Comparison of ENCODE assay signal across 35 cellular contexts in genomic region chr6:50995036-50995435, GRCh38.
"Had no signal": no experiment of that assay in that cellular context is flagged by ENCODE, and none has a peak within 500 bp of the region (broad histone marks: within the 10 kb centered on the region; RNA-seq: fewer than 3 reads in every experiment).

No MANE protein-coding gene starts in this region.

- H3K9me3 ChIP-seq: ascending aorta, breast epithelium, colonic mucosa, esophagus squamous epithelium, gastroesophageal sphincter, heart right ventricle had no signal

- H3K4me3 Mint-ChIP-seq: activated B cell treated with CpG ODN at 0.5 μM for 24 hours; activated CD4-positive, alpha-beta memory T cell treated with anti-CD3 and anti-CD28 coated beads for 36 hours; activated CD4-positive, alpha-beta T cell treated with anti-CD3 and anti-CD28 coated beads for 36 hours; activated CD4-positive, alpha-beta T cell treated with anti-CD3 and anti-CD28 coated beads, Interleukin-2, amount 10 ng/mL, durations not matched to agents 24 days and 14 days; activated CD8-positive, alpha-beta memory T cell treated with anti-CD3 and anti-CD28 coated beads, Interleukin-2, amount 10 ng/mL, durations not matched to agents 7 days and 5 days; activated CD8-positive, alpha-beta T cell treated with anti-CD3 and anti-CD28 coated beads, Interleukin-2, amount 10 ng/mL, durations not matched to agents 7 days and 5 days; activated naive CD4-positive, alpha-beta T cell treated with anti-CD3 and anti-CD28 coated beads, Interleukin-2, amount 10 ng/mL, durations not matched to agents 7 days and 5 days; activated naive CD8-positive, alpha-beta T cell treated with anti-CD3 and anti-CD28 coated beads, Interleukin-2, amount 10 ng/mL, durations not matched to agents 7 days and 5 days; brain; T-helper 17 cell; T-helper 2 cell treated with Interferon-gamma antibody and Interleukin-4, amounts not matched to agents 5 μg/mL and 100 μg/mL, for 36 hours had no signal

- H3K4me1 ChIP-seq: ascending aorta, breast epithelium, colonic mucosa, gastroesophageal sphincter, heart right ventricle had no signal

- H3K27me3 ChIP-seq: ascending aorta, breast epithelium, cardiac muscle cell, colonic mucosa, esophagus squamous epithelium, gastroesophageal sphincter, heart right ventricle had no signal

- H3K27ac Mint-ChIP-seq: activated B cell treated with CpG ODN at 0.5 μM for 24 hours; activated CD4-positive, alpha-beta memory T cell treated with anti-CD3 and anti-CD28 coated beads for 36 hours; activated CD4-positive, alpha-beta T cell treated with anti-CD3 and anti-CD28 coated beads for 36 hours; activated CD4-positive, alpha-beta T cell treated with anti-CD3 and anti-CD28 coated beads, Interleukin-2, amount 10 ng/mL, durations not matched to agents 24 days and 14 days; activated CD8-positive, alpha-beta memory T cell treated with anti-CD3 and anti-CD28 coated beads, Interleukin-2, amount 10 ng/mL, durations not matched to agents 7 days and 5 days; activated CD8-positive, alpha-beta T cell treated with anti-CD3 and anti-CD28 coated beads, Interleukin-2, amount 10 ng/mL, durations not matched to agents 7 days and 5 days; activated naive CD4-positive, alpha-beta T cell treated with anti-CD3 and anti-CD28 coated beads, Interleukin-2, amount 10 ng/mL, durations not matched to agents 7 days and 5 days; activated naive CD4-positive, alpha-beta T cell treated with anti-CD3 and anti-CD28 coated beads, Interleukin-2, amount 50 U/mL, for 72 hours; activated naive CD8-positive, alpha-beta T cell treated with anti-CD3 and anti-CD28 coated beads, Interleukin-2, amount 10 ng/mL, durations not matched to agents 7 days and 5 days; brain; T-helper 17 cell; T-helper 2 cell treated with Interferon-gamma antibody and Interleukin-4, amounts not matched to agents 5 μg/mL and 100 μg/mL, for 36 hours had no signal

- DNase-seq: activated B cell treated with CpG ODN at 0.5 μM for 24 hours; activated CD4-positive, alpha-beta memory T cell treated with anti-CD3 and anti-CD28 coated beads for 36 hours; activated CD4-positive, alpha-beta T cell treated with anti-CD3 and anti-CD28 coated beads for 36 hours; activated CD4-positive, alpha-beta T cell treated with anti-CD3 and anti-CD28 coated beads, Interleukin-2, amount 10 ng/mL, durations not matched to agents 24 days and 14 days; activated CD8-positive, alpha-beta memory T cell treated with anti-CD3 and anti-CD28 coated beads, Interleukin-2, amount 10 ng/mL, durations not matched to agents 7 days and 5 days; activated CD8-positive, alpha-beta memory T cell treated with anti-CD3 and anti-CD28 coated beads, Interleukin-2, amount 50 U/mL, for 4 hours; activated CD8-positive, alpha-beta T cell treated with anti-CD3 and anti-CD28 coated beads, Interleukin-2, amount 10 ng/mL, durations not matched to agents 7 days and 5 days; activated gamma-delta T cell; activated naive CD4-positive, alpha-beta T cell; activated naive CD4-positive, alpha-beta T cell treated with anti-CD3 and anti-CD28 coated beads, Interleukin-2, amount 10 ng/mL, durations not matched to agents 7 days and 5 days; activated naive CD8-positive, alpha-beta T cell treated with anti-CD3 and anti-CD28 coated beads, Interleukin-2, amount 10 ng/mL, durations not matched to agents 7 days and 5 days; activated T-cell treated with anti-CD3 and anti-CD28 coated beads, Interleukin-2, amount 50 U/mL, for 1 hour; activated T-cell treated with anti-CD3 and anti-CD28 coated beads, Interleukin-2, amount 50 U/mL, for 48 hours; central memory CD4-positive, alpha-beta T cell; cerebellar nuclear complex; colonic mucosa; effector CD8-positive, alpha-beta T cell; esophagus squamous epithelium; foreskin melanocyte; heart right ventricle; T-helper 1 cell; T-helper 17 cell; T1000; WERI-Rb-1 had no signal

- H3K27me3 Mint-ChIP-seq: activated CD4-positive, alpha-beta memory T cell treated with anti-CD3 and anti-CD28 coated beads for 36 hours; activated CD4-positive, alpha-beta T cell treated with anti-CD3 and anti-CD28 coated beads for 36 hours; activated CD4-positive, alpha-beta T cell treated with anti-CD3 and anti-CD28 coated beads, Interleukin-2, amount 10 ng/mL, durations not matched to agents 24 days and 14 days; activated CD8-positive, alpha-beta memory T cell treated with anti-CD3 and anti-CD28 coated beads, Interleukin-2, amount 10 ng/mL, durations not matched to agents 7 days and 5 days; activated naive CD4-positive, alpha-beta T cell treated with anti-CD3 and anti-CD28 coated beads, Interleukin-2, amount 10 ng/mL, durations not matched to agents 7 days and 5 days; activated naive CD8-positive, alpha-beta T cell treated with anti-CD3 and anti-CD28 coated beads, Interleukin-2, amount 10 ng/mL, durations not matched to agents 7 days and 5 days; T-helper 17 cell had no signal

- H3K36me3 Mint-ChIP-seq: activated CD4-positive, alpha-beta memory T cell treated with anti-CD3 and anti-CD28 coated beads for 36 hours; activated CD8-positive, alpha-beta memory T cell treated with anti-CD3 and anti-CD28 coated beads, Interleukin-2, amount 10 ng/mL, durations not matched to agents 7 days and 5 days; activated naive CD4-positive, alpha-beta T cell treated with anti-CD3 and anti-CD28 coated beads, Interleukin-2, amount 10 ng/mL, durations not matched to agents 7 days and 5 days; activated naive CD4-positive, alpha-beta T cell treated with anti-CD3 and anti-CD28 coated beads, Interleukin-2, amount 50 U/mL, for 72 hours; activated naive CD8-positive, alpha-beta T cell treated with anti-CD3 and anti-CD28 coated beads, Interleukin-2, amount 10 ng/mL, durations not matched to agents 7 days and 5 days; brain had no signal

- H3K36me3 ChIP-seq: ascending aorta, breast epithelium, cardiac muscle cell, colonic mucosa, esophagus squamous epithelium, gastroesophageal sphincter, heart right ventricle, WERI-Rb-1 had no signal

- ATAC-seq: activated CD4-positive, alpha-beta T cell treated with anti-CD3 and anti-CD28 coated beads for 36 hours; activated CD4-positive, CD25-positive, alpha-beta regulatory T cell treated with anti-CD3 and anti-CD28 coated beads, Interleukin-2, amount 50 U/mL, for 24 hours; activated CD8-positive, alpha-beta memory T cell treated with anti-CD3 and anti-CD28 coated beads, Interleukin-2, amount 10 ng/mL, durations not matched to agents 7 days and 5 days; activated CD8-positive, alpha-beta T cell treated with anti-CD3 and anti-CD28 coated beads, Interleukin-2, amount 10 ng/mL, durations not matched to agents 7 days and 5 days; activated naive CD4-positive, alpha-beta T cell treated with anti-CD3 and anti-CD28 coated beads, Interleukin-2, amount 50 U/mL, for 72 hours; gastroesophageal sphincter; heart right ventricle; T-helper 17 cell had no signal

- H3K4me1 Mint-ChIP-seq: activated B cell treated with CpG ODN at 0.5 μM for 24 hours; activated CD4-positive, alpha-beta T cell treated with anti-CD3 and anti-CD28 coated beads for 36 hours; activated CD4-positive, alpha-beta T cell treated with anti-CD3 and anti-CD28 coated beads, Interleukin-2, amount 10 ng/mL, durations not matched to agents 24 days and 14 days; activated CD8-positive, alpha-beta memory T cell treated with anti-CD3 and anti-CD28 coated beads, Interleukin-2, amount 10 ng/mL, durations not matched to agents 7 days and 5 days; activated naive CD4-positive, alpha-beta T cell treated with anti-CD3 and anti-CD28 coated beads, Interleukin-2, amount 10 ng/mL, durations not matched to agents 7 days and 5 days; activated naive CD8-positive, alpha-beta T cell treated with anti-CD3 and anti-CD28 coated beads, Interleukin-2, amount 10 ng/mL, durations not matched to agents 7 days and 5 days; brain; T-helper 17 cell had no signal

- H3K27ac ChIP-seq: ascending aorta, breast epithelium, cardiac muscle cell, colonic mucosa, epithelial cell of prostate, esophagus squamous epithelium, gastroesophageal sphincter, heart right ventricle, WERI-Rb-1 had no signal

- H3K9me3 Mint-ChIP-seq: activated B cell treated with CpG ODN at 0.5 μM for 24 hours; activated CD4-positive, alpha-beta T cell treated with anti-CD3 and anti-CD28 coated beads, Interleukin-2, amount 10 ng/mL, durations not matched to agents 24 days and 14 days; activated naive CD4-positive, alpha-beta T cell treated with anti-CD3 and anti-CD28 coated beads, Interleukin-2, amount 10 ng/mL, durations not matched to agents 7 days and 5 days; activated naive CD8-positive, alpha-beta T cell treated with anti-CD3 and anti-CD28 coated beads, Interleukin-2, amount 10 ng/mL, durations not matched to agents 7 days and 5 days had no signal

- FAIRE-seq: endometrium, endothelial cell of umbilical vein had no signal

- H3K4me3 ChIP-seq: ascending aorta, breast epithelium, cardiac muscle cell, colonic mucosa, esophagus squamous epithelium, gastroesophageal sphincter, heart right ventricle had no signal
